ENCODE assay signal across 8 cellular contexts in the genomic region with DNA sequence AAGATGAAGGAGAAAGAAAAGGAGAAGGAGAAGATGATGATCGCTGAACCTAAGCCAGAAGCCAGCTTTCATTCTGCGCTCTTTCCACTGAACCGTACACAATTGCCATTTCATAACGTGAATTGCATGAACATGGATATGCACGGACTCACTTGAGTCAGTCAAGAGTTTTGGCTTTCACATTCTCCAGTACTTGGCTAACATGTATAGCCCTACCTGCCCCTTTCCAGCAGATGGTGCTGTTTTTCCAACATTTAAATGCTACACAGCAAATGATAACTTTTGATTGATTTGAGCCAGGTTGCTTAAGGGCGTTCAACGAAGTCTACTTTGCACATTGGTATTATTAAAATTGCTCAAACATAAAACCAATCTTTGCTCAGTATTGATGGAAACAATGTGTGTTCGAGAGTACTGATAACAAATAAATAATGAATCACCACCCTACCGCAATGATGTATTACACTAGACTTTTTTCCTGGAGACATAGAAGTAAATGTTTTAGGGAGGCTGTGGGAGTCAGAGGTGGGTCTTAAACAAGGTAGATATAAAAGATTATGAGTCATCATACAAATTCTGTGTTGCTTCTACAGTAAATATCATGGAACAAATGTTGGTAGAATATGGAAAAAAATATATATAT.
DNase-seq lines count a peak whose midpoint lies in the region; ATAC-seq and TF ChIP-seq lines count a peak whose summit lies in the region.

No MANE protein-coding gene starts in this region.

- H3K9me3 ChIP-seq in mammary epithelial cell (replicated peaks; ENCODE audit: insufficient read depth, low read length) = no peaks in the 10 kb centered on the region

- DNase-seq in SKM-1 treated with dmso at 0.1 percent for 144 hours (lab: John Stamatoyannopoulos, UW; ENCODE audit: unreplicated experiment) (peak; percentile 15), SKM-1 (lab: John Stamatoyannopoulos, UW; ENCODE audit: unreplicated experiment) (no peak), NCI-H82 (lab: John Stamatoyannopoulos, UW) (peak; percentile 85), mammary epithelial cell (peak; percentile 75), kidney glomerular epithelial cell (lab: John Stamatoyannopoulos, UW) (peak; percentile 85), superior temporal gyrus (ENCODE audit: extremely low spot score) (peak; percentile 83)

- peak overlapping the region; percentile 1 for H3K27ac ChIP-seq in mammary epithelial cell (ENCODE audit: insufficient read depth, low read depth, low read length)

- ATAC-seq in GM21381 (IDR thresholded peaks at IDR 0.05; ENCODE audit: unreplicated experiment) (peak; percentile 91), HG03571 (IDR thresholded peaks at IDR 0.05; ENCODE audit: unreplicated experiment) (peak; percentile 61)

- dilution Hi-C loops in mammary epithelial cell (cut with HindIII; ENCODE audit: low sequenced_read_pairs) = no loop called here

- H3K4me1 ChIP-seq in mammary epithelial cell (ENCODE audit: insufficient read depth, low read length) = peaks cover 4% of the 10 kb centered on the region

- H3K79me2 ChIP-seq in mammary epithelial cell (ENCODE audit: insufficient read depth, low read length) = no peaks in the 10 kb centered on the region

- TF ChIP-seq CTCF in mammary epithelial cell (conservative IDR thresholded peaks at IDR 0.05 in 1 of 2, IDR thresholded peaks at IDR 0.05 in 1 of 2; ENCODE audit: extremely low read depth in 1 of 2, insufficient read depth in 1 of 2, low read depth in 1 of 2, low read length in 2 of 2) = peak; percentile 85 to 94

- no peaks in the 10 kb centered on the region for H3K27me3 ChIP-seq in mammary epithelial cell (ENCODE audit: insufficient read depth, low read length)

- no TSS peak for BruUV-seq in mammary epithelial cell (replicated peaks; lab: Mats Ljungman, UMichigan)

- no peaks in the 10 kb centered on the region for H4K20me1 ChIP-seq in mammary epithelial cell (ENCODE audit: insufficient read depth, low read length)

- peak overlapping the region in 2 of 3 experiments; percentile 1 to 34 for H3K4me3 ChIP-seq in mammary epithelial cell (replicated peaks in 1 of 3; ENCODE audit: insufficient read depth in 1 of 3, low read depth in 2 of 3, low read length in 3 of 3)

- intact Hi-C loops in mammary epithelial cell (cut with micrococcal nuclease) = loop anchor here (1.0 kb wide), 4 partner anchors 23 to 324 kb away; no protein-coding TSS in a partner anchor

- H2AFZ ChIP-seq in mammary epithelial cell (ENCODE audit: low read depth, low read length) = peak overlapping the region; percentile 67

- in situ Hi-C loops in mammary epithelial cell (cut with MboI; ENCODE audit: low sequenced_read_pairs in 2 of 2) = loop anchor here in 1 of 2 donors (10.0 kb wide), 1 partner anchor 80 kb away; no protein-coding TSS in a partner anchor

- peak overlapping the region; percentile 4 for H3K9ac ChIP-seq in mammary epithelial cell (ENCODE audit: insufficient read depth, low read length)

- 6% methylated on average over 9 of the region's 9 CpGs for WGBS in mammary epithelial cell (ENCODE audit: low coverage, missing lambda C conversion rate)

- CTCF ChIA-PET in mammary epithelial cell (lab: Charles Lee; ENCODE audit: low non-redundant PET) = interaction anchor here (0.5 to 0.9 kb wide), 6 partner anchors 72 to 586 kb away, joined by 3 to 4 read pairs (median 4); no protein-coding TSS in a partner anchor

- peak overlapping the region; percentile 70 for H3K4me2 ChIP-seq in mammary epithelial cell (ENCODE audit: insufficient read depth, low read depth, low read length)

- no peaks in the 10 kb centered on the region for H3K36me3 ChIP-seq in mammary epithelial cell (ENCODE audit: insufficient read depth, low read length)
